In the genomic region with DNA sequence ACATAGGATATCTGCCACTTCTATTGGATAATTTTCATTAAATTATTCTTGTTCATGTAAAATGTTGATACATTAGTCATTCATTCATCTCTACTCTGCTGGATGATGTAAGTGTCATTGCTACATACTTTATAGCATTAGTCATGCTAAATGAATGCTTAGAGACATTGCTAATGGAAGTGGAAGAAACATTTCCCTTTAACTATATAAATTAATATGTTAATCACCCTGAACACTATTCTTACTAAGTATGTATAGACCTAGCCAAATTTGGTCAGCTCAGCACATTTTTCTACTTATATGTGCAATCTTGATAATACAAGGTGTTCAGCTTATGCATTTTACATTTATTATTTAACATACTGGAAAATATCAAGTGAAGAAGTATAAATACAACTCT, we compare ENCODE assay signal across 14 cellular contexts.
DNase-seq lines count a peak whose midpoint lies in the region; ATAC-seq, FAIRE-seq and TF ChIP-seq lines count a peak whose summit lies in the region.
"Had no signal": no experiment of that assay in that cellular context is flagged by ENCODE, and none has a peak within 500 bp of the region (broad histone marks: within the 10 kb centered on the region; RNA-seq: fewer than 3 reads in every experiment).

No MANE protein-coding gene starts in this region.

- peaks cover 0 to 29% (median 22%) of the 10 kb centered on the region in 3 donors for H3K4me1 Mint-ChIP-seq in CD8-positive, alpha-beta memory T cell
- H3K4me1 Mint-ChIP-seq in activated naive CD4-positive, alpha-beta T cell treated with anti-CD3 and anti-CD28 coated beads for 36 hours (ENCODE audit: low read depth) = no peaks in the 10 kb centered on the region

- no peak for TF ChIP-seq EP300 in Ishikawa (IDR thresholded peaks at IDR 0.05; ENCODE audit: borderline replicate concordance)

- H3K36me3 ChIP-seq in CD8-positive, alpha-beta memory T cell (ENCODE audit: insufficient read depth, low read length) = no peaks in the 10 kb centered on the region
- H3K36me3 ChIP-seq in pancreas = no peaks in the 10 kb centered on the region

- no peaks in the 10 kb centered on the region for H3K4me1 ChIP-seq in CD8-positive, alpha-beta memory T cell (ENCODE audit: insufficient read depth, low read length)
- no peaks in the 10 kb centered on the region for H3K4me1 ChIP-seq in pancreas

- H3K27ac ChIP-seq in CD8-positive, alpha-beta memory T cell (ENCODE audit: low read depth, low read length) = no peak overlapping the region
- no peak overlapping the region for H3K27ac ChIP-seq in pancreas

- H3K4me3 Mint-ChIP-seq in CD8-positive, alpha-beta memory T cell = peak overlapping the region in 2 of 7 donors; percentile 12 to 37
- H3K4me3 Mint-ChIP-seq in activated naive CD4-positive, alpha-beta T cell treated with anti-CD3 and anti-CD28 coated beads for 36 hours = no peak overlapping the region
- H3K4me3 Mint-ChIP-seq: activated CD4-positive, alpha-beta memory T cell treated with anti-CD3 and anti-CD28 coated beads, Interleukin-2, amount 10 ng/mL, durations not matched to agents 7 days and 5 days; activated naive CD8-positive, alpha-beta T cell; CD8-positive, alpha-beta T cell had no signal

- TF ChIP-seq RAD21 in Ishikawa (IDR thresholded peaks at IDR 0.05; ENCODE audit: low read depth) = no peak

- ATAC-seq in pancreas (no peak), GM18511 (IDR thresholded peaks at IDR 0.05; ENCODE audit: unreplicated experiment) (no peak)
- ATAC-seq: CD8-positive, alpha-beta T cell; mucosa of descending colon had no signal

- H3K9me3 ChIP-seq in CD8-positive, alpha-beta memory T cell (ENCODE audit: low read length) = no peaks in the 10 kb centered on the region
- no peaks in the 10 kb centered on the region for H3K9me3 ChIP-seq in pancreas
- H3K9me3 ChIP-seq: mucosa of descending colon had no signal

- H3K27me3 Mint-ChIP-seq in CD8-positive, alpha-beta memory T cell = no peaks in the 10 kb centered on the region
- H3K27me3 Mint-ChIP-seq in activated naive CD4-positive, alpha-beta T cell treated with anti-CD3 and anti-CD28 coated beads for 36 hours (ENCODE audit: low read depth) = peaks cover 2% of the 10 kb centered on the region
- H3K27me3 Mint-ChIP-seq: activated CD4-positive, alpha-beta memory T cell treated with anti-CD3 and anti-CD28 coated beads, Interleukin-2, amount 10 ng/mL, durations not matched to agents 7 days and 5 days; activated naive CD8-positive, alpha-beta T cell had no signal

- POLR2A ChIA-PET in CD8-positive, alpha-beta memory T cell (lab: Charles Lee) = no interaction called here

- CTCF ChIA-PET in CD8-positive, alpha-beta memory T cell (lab: Charles Lee) = interaction anchor here (0.7 kb wide), 1 partner anchor 312 kb away, joined by 3 read pairs; no protein-coding TSS in a partner anchor
- CTCF ChIA-PET in activated naive CD4-positive, alpha-beta T cell treated with anti-CD3 and anti-CD28 coated beads for 36 hours (lab: Charles Lee) = no interaction called here

- H3K27me3 ChIP-seq in CD8-positive, alpha-beta memory T cell (ENCODE audit: insufficient read depth, low read length, poor library complexity, severe bottlenecking) = no peaks in the 10 kb centered on the region
- H3K27me3 ChIP-seq in pancreas = no peaks in the 10 kb centered on the region

- FAIRE-seq in pancreas (lab: Jason Lieb, UNC) = no peak

- intact Hi-C loops in activated naive CD4-positive, alpha-beta T cell treated with anti-CD3 and anti-CD28 coated beads for 36 hours (cut with micrococcal nuclease) = no loop called here
- intact Hi-C loops in pancreas (cut with DNase I) = no loop called here

- DNase-seq in CD8-positive, alpha-beta memory T cell = no peak
- peak; percentile 24 to 75 for DNase-seq in cardiac fibroblast (ENCODE audit: low read depth in 2 of 2)
- DNase-seq in kidney glomerular epithelial cell (lab: John Stamatoyannopoulos, UW) = peak; percentile 73
- DNase-seq in activated naive CD4-positive, alpha-beta T cell treated with anti-CD3 and anti-CD28 coated beads for 36 hours = no peak
- DNase-seq in pancreas = no peak
- no peak for DNase-seq in SK-N-DZ (ENCODE audit: low spot score)
- DNase-seq: activated CD4-positive, alpha-beta memory T cell treated with anti-CD3 and anti-CD28 coated beads, Interleukin-2, amount 10 ng/mL, durations not matched to agents 7 days and 5 days; CD8-positive, alpha-beta T cell; KG1; mucosa of descending colon; NCI-H2107 had no signal

- H3K4me3 ChIP-seq in CD8-positive, alpha-beta memory T cell (ENCODE audit: low read length) = no peak overlapping the region
- H3K4me3 ChIP-seq in cardiac fibroblast (replicated peaks in 1 of 2; ENCODE audit: low read depth in 2 of 2, low read length in 2 of 2) (no peak overlapping the region), pancreas (no peak overlapping the region)
- H3K4me3 ChIP-seq: mucosa of descending colon had no signal

- peak overlapping the region in 5 of 8 donors; percentile 1 to 95 (median 85) for H3K27ac Mint-ChIP-seq in CD8-positive, alpha-beta memory T cell
- no peak overlapping the region for H3K27ac Mint-ChIP-seq in activated naive CD4-positive, alpha-beta T cell treated with anti-CD3 and anti-CD28 coated beads for 36 hours
- H3K27ac Mint-ChIP-seq: activated CD4-positive, alpha-beta memory T cell treated with anti-CD3 and anti-CD28 coated beads, Interleukin-2, amount 10 ng/mL, durations not matched to agents 7 days and 5 days; activated naive CD8-positive, alpha-beta T cell; CD8-positive, alpha-beta T cell had no signal

- TF ChIP-seq CTCF in cardiac fibroblast (IDR thresholded peaks at IDR 0.05; ENCODE audit: low read depth, low read length) (no peak), pancreas (IDR thresholded peaks at IDR 0.05) (no peak)

- H3K9me3 Mint-ChIP-seq in CD8-positive, alpha-beta memory T cell = peaks cover 0 to 2% (median 0%) of the 10 kb centered on the region in 5 donors
- H3K9me3 Mint-ChIP-seq in activated naive CD4-positive, alpha-beta T cell treated with anti-CD3 and anti-CD28 coated beads for 36 hours = peaks cover under 1% of the 10 kb centered on the region
- H3K9me3 Mint-ChIP-seq: activated CD4-positive, alpha-beta memory T cell treated with anti-CD3 and anti-CD28 coated beads, Interleukin-2, amount 10 ng/mL, durations not matched to agents 7 days and 5 days; CD8-positive, alpha-beta T cell had no signal

- H3K36me3 Mint-ChIP-seq in CD8-positive, alpha-beta memory T cell = peaks cover 0 to 3% (median 0%) of the 10 kb centered on the region in 3 donors
- no peaks in the 10 kb centered on the region for H3K36me3 Mint-ChIP-seq in activated naive CD4-positive, alpha-beta T cell treated with anti-CD3 and anti-CD28 coated beads for 36 hours (ENCODE audit: low read depth)
- H3K36me3 Mint-ChIP-seq: activated naive CD8-positive, alpha-beta T cell; CD8-positive, alpha-beta T cell had no signal

TF ChIP-seq in Ishikawa, 13 proteins besides CTCF, POLR2A, EP300 and RAD21:
- TF ChIP-seq CEBPB (IDR thresholded peaks at IDR 0.05) = peak; percentile 42; the same call in 1 of the 2 replicates
- no peak for TF ChIP-seq EGR1 (IDR thresholded peaks at IDR 0.05)
- TF ChIP-seq TCF12 (IDR thresholded peaks at IDR 0.05; ENCODE audit: low read depth) = no peak
- peak; percentile 17; the same call in 1 of the 2 replicates for TF ChIP-seq TEAD4 (IDR thresholded peaks at IDR 0.05)
- no peak for TF ChIP-seq ZBTB7A (IDR thresholded peaks at IDR 0.05; ENCODE audit: low read depth)

Comparison
In these comparisons a context has a peak if more than half of its experiments do, and no peak if none do; other contexts are left out.
1. DNase-seq: peak in cardiac fibroblast (2 of 2) and kidney glomerular epithelial cell (single experiment); none in CD8-positive, alpha-beta memory T cell (0 of 5), activated naive CD4-positive, alpha-beta T cell treated with anti-CD3 and anti-CD28 coated beads for 36 hours (single experiment), pancreas (0 of 6) and SK-N-DZ (single experiment).